8 cellular contexts compared by ENCODE assay signal in the genomic region with DNA sequence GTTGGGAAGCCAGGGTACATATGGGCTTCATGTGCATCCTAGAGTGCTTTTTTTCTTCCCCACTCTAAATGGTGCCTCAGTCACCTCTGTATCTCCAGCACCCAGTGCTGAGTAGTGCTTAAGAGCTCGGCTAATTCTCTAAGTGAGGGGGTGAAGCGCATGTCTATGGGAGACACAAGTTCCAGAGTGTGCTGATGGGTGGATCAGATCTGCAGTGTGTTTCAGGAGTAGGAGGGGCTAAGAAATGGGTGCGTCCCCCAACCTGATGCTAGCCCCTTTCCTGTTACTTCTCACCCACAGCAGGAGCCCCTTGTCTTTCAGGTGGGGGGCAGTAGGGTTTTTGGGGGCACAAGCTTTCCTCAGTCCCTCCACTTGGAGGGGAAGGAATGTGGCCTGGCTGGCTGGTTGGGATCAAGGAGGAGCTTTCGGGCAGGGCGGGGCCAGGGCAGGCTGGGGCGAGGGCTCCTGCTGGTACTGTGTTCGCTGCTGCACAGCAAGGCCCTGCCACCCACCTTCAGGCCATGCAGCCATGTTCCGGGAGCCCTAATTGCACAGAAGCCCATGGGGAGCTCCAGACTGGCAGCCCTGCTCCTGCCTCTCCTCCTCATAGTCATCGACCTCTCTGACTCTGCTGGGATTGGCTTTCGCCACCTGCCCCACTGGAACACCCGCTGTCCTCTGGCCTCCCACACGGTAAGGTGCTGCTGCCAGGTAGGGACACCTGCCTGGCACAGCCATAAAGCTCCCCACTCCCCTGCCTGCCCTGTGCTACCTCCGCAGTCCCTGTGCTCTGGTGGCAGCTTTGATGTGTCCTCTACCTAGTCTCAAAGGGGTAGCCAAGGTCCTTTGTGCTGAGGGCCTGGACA. TPM values are rescaled to one million over a fixed set of nuclear protein-coding genes. Genes with fewer than 3 reads are reported as not detected.
DNase-seq lines count a peak whose midpoint lies in the region; ATAC-seq and TF ChIP-seq lines count a peak whose summit lies in the region.

A gene with protein sequence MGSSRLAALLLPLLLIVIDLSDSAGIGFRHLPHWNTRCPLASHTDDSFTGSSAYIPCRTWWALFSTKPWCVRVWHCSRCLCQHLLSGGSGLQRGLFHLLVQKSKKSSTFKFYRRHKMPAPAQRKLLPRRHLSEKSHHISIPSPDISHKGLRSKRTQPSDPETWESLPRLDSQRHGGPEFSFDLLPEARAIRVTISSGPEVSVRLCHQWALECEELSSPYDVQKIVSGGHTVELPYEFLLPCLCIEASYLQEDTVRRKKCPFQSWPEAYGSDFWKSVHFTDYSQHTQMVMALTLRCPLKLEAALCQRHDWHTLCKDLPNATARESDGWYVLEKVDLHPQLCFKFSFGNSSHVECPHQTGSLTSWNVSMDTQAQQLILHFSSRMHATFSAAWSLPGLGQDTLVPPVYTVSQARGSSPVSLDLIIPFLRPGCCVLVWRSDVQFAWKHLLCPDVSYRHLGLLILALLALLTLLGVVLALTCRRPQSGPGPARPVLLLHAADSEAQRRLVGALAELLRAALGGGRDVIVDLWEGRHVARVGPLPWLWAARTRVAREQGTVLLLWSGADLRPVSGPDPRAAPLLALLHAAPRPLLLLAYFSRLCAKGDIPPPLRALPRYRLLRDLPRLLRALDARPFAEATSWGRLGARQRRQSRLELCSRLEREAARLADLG (plus strand): TSS at position 477 of the 866 bp plus-strand sequence. CDS start 85 bp downstream, at position 562.

- 70 to 82% (median 75%) methylated on average over 5 to 13 of the region's 13 CpGs for WGBS in adrenal gland, 4 donors
- 14 to 37% methylated on average over 8 of the region's 13 CpGs for whole genome bisulfite sequencing in thyroid gland, 2 donors

- intact Hi-C loops in adrenal gland (cut with DNase I), result no loop called here
- intact Hi-C loops in left lung (cut with DNase I), result no loop called here
- intact Hi-C loops in thyroid gland (cut with DNase I), result no loop called here

- peak within 1 kb of the TSS in 1 of 4 donors; percentile 5 for H3K4me3 ChIP-seq in adrenal gland
- peak within 1 kb of the TSS; percentile 28 to 38 for H3K4me3 ChIP-seq in left lung
- H3K4me3 ChIP-seq in thyroid gland (replicated peaks in 1 of 3), result peak within 1 kb of the TSS; percentile 26 to 52 (median 39)
- H3K4me3 ChIP-seq in SJCRH30, result no peak within 1 kb of the TSS

- TF ChIP-seq CTCF in adrenal gland (IDR thresholded peaks at IDR 0.05) (no peak), left lung (IDR thresholded peaks at IDR 0.05) (no peak), thyroid gland (IDR thresholded peaks at IDR 0.05) (no peak)

- H3K36me3 ChIP-seq in adrenal gland (replicated peaks in 1 of 2) (no peaks in the 10 kb centered on the region), left lung (no peaks in the 10 kb centered on the region), thyroid gland (no peaks in the 10 kb centered on the region), SJCRH30 (no peaks in the 10 kb centered on the region)

- H3K27ac ChIP-seq in adrenal gland (peak within 1 kb of the TSS in 3 of 5 donors; percentile 33 to 75 (median 54)), left lung (peak within 1 kb of the TSS; percentile 43 to 58), thyroid gland (peak within 1 kb of the TSS; percentile 40 to 68 (median 50)), SJCRH30 (no peak within 1 kb of the TSS)

- DNase-seq in activated CD8-positive, alpha-beta memory T cell treated with anti-CD3 and anti-CD28 coated beads for 24 hours, result peak; percentile 61
- DNase-seq in activated CD8-positive, alpha-beta memory T cell treated with anti-CD3 and anti-CD28 coated beads, Interleukin-2, amount 50 U/mL, for 48 hours, result no peak
- DNase-seq in adrenal gland (no peak), left lung (peak; percentile 64 to 85), thyroid gland (peak; percentile 69 to 77), occipital lobe (lab: John Stamatoyannopoulos, UW) (no peak), SJCRH30 (no peak)
- no peak for DNase-seq in stimulated activated naive CD4-positive, alpha-beta T cell treated with Interleukin-2 at 50 U/mL for 16 hours (lab: John Stamatoyannopoulos, UW)

- H3K27me3 ChIP-seq in adrenal gland (no peaks in the 10 kb centered on the region), left lung (no peaks in the 10 kb centered on the region), thyroid gland (no peaks in the 10 kb centered on the region), SJCRH30 (0 out of 2 replicates have a peak, but pooled peaks cover 7% of the 10 kb centered on the region)

- ATAC-seq in left lung, result peak; percentile 88

- peaks cover 7 to 9% of the 10 kb centered on the region in 2 donors for H3K4me1 ChIP-seq in adrenal gland (replicated peaks in 1 of 2)
- H3K4me1 ChIP-seq in left lung, result peaks cover 4 to 27% of the 10 kb centered on the region in 2 donors
- H3K4me1 ChIP-seq in thyroid gland, result peaks cover 16 to 21% of the 10 kb centered on the region in 2 donors
- H3K4me1 ChIP-seq in SJCRH30, result peaks cover 6% of the 10 kb centered on the region; the same call in 1 of the 2 replicates

- H3K9me3 ChIP-seq in adrenal gland (replicated peaks in 1 of 3) (no peaks in the 10 kb centered on the region), left lung (no peaks in the 10 kb centered on the region), thyroid gland (no peaks in the 10 kb centered on the region), SJCRH30 (replicated peaks) (no peaks in the 10 kb centered on the region)

- TF ChIP-seq POLR2A in adrenal gland (IDR thresholded peaks at IDR 0.05) (no peak), thyroid gland (IDR thresholded peaks at IDR 0.05) (peak in 1 of 2 donors; percentile 58)

RNA-seq across cellular contexts. Expression of the gene that starts here (rescaled TPM):
- 1 to 10 TPM in 6 of 8 donors, under 1 TPM in 2; 0.24 to 3.3 (median 1.5) TPM for total RNA-seq in adrenal gland
- 1 to 10 TPM in 2 of 3 donors, under 1 TPM in 1; 0.51 to 4.3 (median 2.3) TPM for polyA plus RNA-seq in adrenal gland
- 10 to 100 TPM; 14.4 to 22.5 TPM for total RNA-seq in left lung
- total RNA-seq in thyroid gland, result 1 to 10 TPM; 3.7 to 8.1 (median 6.7) TPM
- total RNA-seq in occipital lobe, result not detected
- total RNA-seq in SJCRH30 (2014; rRNA removed; shearing (Covaris generic)), result 0.05 and 0.12 TPM in 2 replicates

Comparison
In these comparisons a context has a peak if more than half of its experiments do, and no peak if none do; other contexts are left out.
1. DNase-seq: peak in activated CD8-positive, alpha-beta memory T cell treated with anti-CD3 and anti-CD28 coated beads for 24 hours (single experiment), left lung (2 of 2) and thyroid gland (2 of 2); none in activated CD8-positive, alpha-beta memory T cell treated with anti-CD3 and anti-CD28 coated beads, Interleukin-2, amount 50 U/mL, for 48 hours (single experiment), adrenal gland (0 of 7), stimulated activated naive CD4-positive, alpha-beta T cell treated with Interleukin-2 at 50 U/mL for 16 hours (single experiment), occipital lobe (single experiment) and SJCRH30 (0 of 2).